Comparison of ENCODE assay signal across 1 cellular context in genomic region chr9:75002422-75003023, GRCh38.
TF ChIP-seq lines count a peak whose summit lies in the region.

No MANE protein-coding gene starts in this region.

TF ChIP-seq in K562, 482 proteins besides CTCF, POLR2A, EP300 and RAD21 (continued from another document):
- TF ChIP-seq PHF21A (IDR thresholded peaks at IDR 0.05; ENCODE audit: borderline replicate concordance, low read depth) (no peak), YBX1 (IDR thresholded peaks at IDR 0.05) (no peak), MCM7 (IDR thresholded peaks at IDR 0.05) (no peak), NFRKB (IDR thresholded peaks at IDR 0.05; ENCODE audit: low read depth) (no peak), BRF2 (IDR thresholded peaks at IDR 0.05; ENCODE audit: borderline replicate concordance, insufficient read depth, insufficient read length) (no peak), ZNF766 (CRISPR knock-in tag; conservative IDR thresholded peaks at IDR 0.05) (no peak), NCOA2 (IDR thresholded peaks at IDR 0.05; ENCODE audit: partially characterized antibody in 2 of 2) (no peak), KAT2B (IDR thresholded peaks at IDR 0.05; ENCODE audit: low read depth, low read length) (no peak), CTCFL (IDR thresholded peaks at IDR 0.05; ENCODE audit: borderline replicate concordance, insufficient read depth, low read depth, low read length, poor library complexity, severe bottlenecking) (no peak), ZNF707 (CRISPR knock-in tag; conservative IDR thresholded peaks at IDR 0.05) (no peak), ZNF224 (CRISPR knock-in tag; IDR thresholded peaks at IDR 0.05) (no peak), CEBPZ (IDR thresholded peaks at IDR 0.05; ENCODE audit: borderline replicate concordance, low read depth, low read length) (no peak), THRA (IDR thresholded peaks at IDR 0.05) (no peak)
